Comparison of ENCODE assay signal across 22 cellular contexts in genomic region chr21:20968391-20968790, GRCh38. TPM values are rescaled to one million over a fixed set of nuclear protein-coding genes. Genes with fewer than 3 reads are reported as not detected.
DNase-seq lines count a peak whose midpoint lies in the region; ATAC-seq and TF ChIP-seq lines count a peak whose summit lies in the region.
"Had no signal": no experiment of that assay in that cellular context is flagged by ENCODE, and none has a peak within 500 bp of the region (broad histone marks: within the 10 kb centered on the region; RNA-seq: fewer than 3 reads in every experiment).

No MANE protein-coding gene starts in this region.

- no peaks in the 10 kb centered on the region for H3K27me3 Mint-ChIP-seq in neural progenitor cell (ENCODE audit: insufficient read depth, low read depth)
- H3K27me3 Mint-ChIP-seq: B cell; naive thymus-derived CD4-positive, alpha-beta T cell; stimulated activated naive CD8-positive, alpha-beta T cell treated with anti-CD3 and anti-CD28 coated beads, Interleukin-15, amount 100 ng/mL, for 72 hours had no signal

- H3F3A ChIP-seq in PC-3 (ENCODE audit: low read length, unreplicated experiment) (no peaks in the 10 kb centered on the region), neural progenitor cell (ENCODE audit: low read depth) (no peaks in the 10 kb centered on the region)

- ATAC-seq in PC-3: no peak
- no peak for ATAC-seq in GM21529 (IDR thresholded peaks at IDR 0.05; ENCODE audit: unreplicated experiment)
- ATAC-seq: left ventricle myocardium superior; naive thymus-derived CD4-positive, alpha-beta T cell; psoas muscle; stimulated activated naive CD8-positive, alpha-beta T cell treated with anti-CD3 and anti-CD28 coated beads, Interleukin-15, amount 100 ng/mL, for 72 hours had no signal

- H4K20me1 ChIP-seq in PC-3 (ENCODE audit: low read length): no peaks in the 10 kb centered on the region
- H4K20me1 ChIP-seq in neural progenitor cell (ENCODE audit: low read depth): no peaks in the 10 kb centered on the region

- H3K4me2 ChIP-seq in PC-3 (ENCODE audit: low read length) (peak overlapping the region; percentile 9; the same call in 1 of the 2 replicates), neural progenitor cell (no peak overlapping the region)

- H3K27ac ChIP-seq in PC-3 (ENCODE audit: low read length) (no peak overlapping the region), neural progenitor cell (no peak overlapping the region)
- H3K27ac ChIP-seq: ascending aorta, esophagus squamous epithelium, psoas muscle had no signal

- H3K9ac ChIP-seq in PC-3 (ENCODE audit: low read length) (no peak overlapping the region), neural progenitor cell (no peak overlapping the region)

- DNase-seq in H4 (ENCODE audit: low spot score) (peak; percentile 16), PC-3 (no peak), dedifferentiated amniotic fluid mesenchymal stem cell (ENCODE audit: extremely low spot score) (peak; percentile 41), neural progenitor cell (ENCODE audit: low spot score) (no peak), EL (no peak), middle frontal gyrus (ENCODE audit: extremely low spot score, low spot score) (no peak)
- no peak for DNase-seq in stimulated activated CD4-positive, alpha-beta T cell treated with anti-CD3 and anti-CD28 coated beads, Interleukin-12 subunit alpha, Interleukin-12 subunit beta, amount 100 ng/mL, for 4 hours
- DNase-seq: activated CD4-positive, CD25-positive, alpha-beta regulatory T cell treated with anti-CD3 and anti-CD28 coated beads, Interleukin-2, amount 50 U/mL, for 72 hours; activated CD8-positive, alpha-beta memory T cell treated with anti-CD3 and anti-CD28 coated beads, Interleukin-2, amount 50 U/mL, for 48 hours; DMS 273 treated with DMSO at 0.1 percent for 48 hours; esophagus squamous epithelium; left ventricle myocardium superior; naive thymus-derived CD4-positive, alpha-beta T cell; NCI-H1930; NCI-H526; psoas muscle; RPMI8226; stimulated activated naive CD8-positive, alpha-beta T cell treated with anti-CD3 and anti-CD28 coated beads, Interleukin-15, amount 100 ng/mL, for 72 hours; T-helper 2 cell had no signal

- no peaks in the 10 kb centered on the region for H3K4me1 ChIP-seq in PC-3 (ENCODE audit: insufficient read depth, low read length)
- no peaks in the 10 kb centered on the region for H3K4me1 ChIP-seq in neural progenitor cell
- H3K4me1 ChIP-seq: ascending aorta, esophagus squamous epithelium, psoas muscle had no signal

- H3K27ac Mint-ChIP-seq in neural progenitor cell: peak overlapping the region; percentile 14
- H3K27ac Mint-ChIP-seq: B cell; naive thymus-derived CD4-positive, alpha-beta T cell; stimulated activated naive CD8-positive, alpha-beta T cell treated with anti-CD3 and anti-CD28 coated beads, Interleukin-15, amount 100 ng/mL, for 72 hours had no signal

- no peaks in the 10 kb centered on the region for H3K27me3 ChIP-seq in PC-3 (ENCODE audit: low read length)
- H3K27me3 ChIP-seq in neural progenitor cell: no peaks in the 10 kb centered on the region
- H3K27me3 ChIP-seq: ascending aorta, esophagus squamous epithelium had no signal

- no peaks in the 10 kb centered on the region for H3K9me3 Mint-ChIP-seq in neural progenitor cell
- H3K9me3 Mint-ChIP-seq: naive thymus-derived CD4-positive, alpha-beta T cell; stimulated activated naive CD8-positive, alpha-beta T cell treated with anti-CD3 and anti-CD28 coated beads, Interleukin-15, amount 100 ng/mL, for 72 hours had no signal

- POLR2A ChIA-PET in PC-3 (lab: Charles Lee; ENCODE audit: unreplicated experiment): interaction anchor here (0.7 kb wide), 1 partner anchor 10 kb away, joined by 7 read pairs; no protein-coding TSS in a partner anchor

- TF ChIP-seq CTCF in PC-3 (conservative IDR thresholded peaks at IDR 0.05; ENCODE audit: low read depth, low read length) (no peak), neural progenitor cell (IDR thresholded peaks at IDR 0.05) (no peak)

- peaks cover 7% of the 10 kb centered on the region for H3K4me1 Mint-ChIP-seq in neural progenitor cell
- H3K4me1 Mint-ChIP-seq: B cell; naive thymus-derived CD4-positive, alpha-beta T cell; stimulated activated naive CD8-positive, alpha-beta T cell treated with anti-CD3 and anti-CD28 coated beads, Interleukin-15, amount 100 ng/mL, for 72 hours had no signal

- no peak overlapping the region for H3K4me3 ChIP-seq in PC-3 (ENCODE audit: low read length)
- H3K4me3 ChIP-seq in neural progenitor cell: no peak overlapping the region
- H3K4me3 ChIP-seq: ascending aorta, esophagus squamous epithelium, psoas muscle had no signal

- no TSS peak for BruUV-seq in PC-3 (replicated peaks; lab: Mats Ljungman, UMichigan)

- CTCF ChIA-PET in PC-3 (lab: Charles Lee): no interaction called here

- H2AFZ ChIP-seq in PC-3 (ENCODE audit: low read length) (peak overlapping the region; percentile 4; the same call in 1 of the 2 replicates), neural progenitor cell (replicated peaks) (peak overlapping the region; percentile 22)

- H3K9me2 ChIP-seq in PC-3 (replicated peaks; ENCODE audit: low read length): no peaks in the 10 kb centered on the region

- no peaks in the 10 kb centered on the region for H3K36me3 Mint-ChIP-seq in neural progenitor cell
- H3K36me3 Mint-ChIP-seq: naive thymus-derived CD4-positive, alpha-beta T cell had no signal

- intact Hi-C loops in PC-3 (cut with micrococcal nuclease): no loop called here

- H3K36me3 ChIP-seq in PC-3 (ENCODE audit: low read depth, low read length) (no peaks in the 10 kb centered on the region), neural progenitor cell (no peaks in the 10 kb centered on the region)
- H3K36me3 ChIP-seq: ascending aorta, esophagus squamous epithelium had no signal

- no peaks in the 10 kb centered on the region for H3K79me2 ChIP-seq in PC-3 (ENCODE audit: low read length)
- H3K79me2 ChIP-seq in neural progenitor cell (ENCODE audit: low read depth): no peaks in the 10 kb centered on the region

- no peak overlapping the region for H3K4me3 Mint-ChIP-seq in neural progenitor cell
- H3K4me3 Mint-ChIP-seq: B cell; naive thymus-derived CD4-positive, alpha-beta T cell; stimulated activated naive CD8-positive, alpha-beta T cell treated with anti-CD3 and anti-CD28 coated beads, Interleukin-15, amount 100 ng/mL, for 72 hours had no signal

- no peaks in the 10 kb centered on the region for H3K9me3 ChIP-seq in PC-3 (ENCODE audit: low read length)
- H3K9me3 ChIP-seq in neural progenitor cell (ENCODE audit: low read depth): no peaks in the 10 kb centered on the region
- H3K9me3 ChIP-seq: ascending aorta, esophagus squamous epithelium, psoas muscle had no signal

RNA-seq across cellular contexts. Expression of gene NCAM2, which starts 29.8 kb away (rescaled TPM):
- total RNA-seq in H4 (2014; rRNA removed; shearing (Covaris generic)): 7.1 and 9.8 TPM in 2 replicates
- total RNA-seq in PC-3 (2014; rRNA removed) (0.12 and 2.4 TPM in 2 replicates), neural progenitor cell (ENCODE audit: low replicate concordance) (0.40 and 0.84 TPM in 2 replicates)
- total RNA-seq: B cell; naive thymus-derived CD4-positive, alpha-beta T cell had no signal

Comparison
In these comparisons a context has a peak if more than half of its experiments do, and no peak if none do; other contexts are left out.
1. DNase-seq: peak in H4 (single experiment) and dedifferentiated amniotic fluid mesenchymal stem cell (single experiment); none in PC-3 (single experiment), neural progenitor cell (single experiment), EL (single experiment), stimulated activated CD4-positive, alpha-beta T cell treated with anti-CD3 and anti-CD28 coated beads, Interleukin-12 subunit alpha, Interleukin-12 subunit beta, amount 100 ng/mL, for 4 hours (single experiment) and middle frontal gyrus (single experiment).